ENCODE assay signal across 8 cellular contexts in genomic region chr1:212034516-212035122, GRCh38. TPM values are rescaled to one million over a fixed set of nuclear protein-coding genes. Genes with fewer than 3 reads are reported as not detected.
A peak's percentile ranks its signal among the peaks of the same experiment; 100 is the strongest.
DNase-seq lines count a peak whose midpoint lies in the region; ATAC-seq and TF ChIP-seq lines count a peak whose summit lies in the region.

No MANE protein-coding gene starts in this region.

- WGBS in hepatocyte (ENCODE audit: low lambda C conversion rate, missing lambda C conversion rate): 8% methylated on average over 13 of the region's 13 CpGs
- WGBS in spleen, 5 donors: 4 to 9% (median 6%) methylated on average over 13 of the region's 13 CpGs

- H3K79me2 ChIP-seq in hepatocyte: peaks cover 68% of the 10 kb centered on the region

- TF ChIP-seq POLR2A in spleen (IDR thresholded peaks at IDR 0.05): no peak

- H3K27ac Mint-ChIP-seq in activated CD8-positive, alpha-beta T cell treated with anti-CD3 and anti-CD28 coated beads for 36 hours: peak overlapping the region; percentile 100

- H3K4me2 ChIP-seq in hepatocyte: peak overlapping the region; percentile 78

- H3K9me2 ChIP-seq in hepatocyte (replicated peaks; ENCODE audit: insufficient read depth): no peaks in the 10 kb centered on the region

- peak overlapping the region; percentile 26 for H2AFZ ChIP-seq in hepatocyte

- peaks cover 52% of the 10 kb centered on the region for H3K4me1 Mint-ChIP-seq in activated CD8-positive, alpha-beta T cell treated with anti-CD3 and anti-CD28 coated beads for 36 hours (ENCODE audit: low read depth)

- H3K4me1 ChIP-seq in hepatocyte (ENCODE audit: insufficient read depth): peaks cover 16% of the 10 kb centered on the region
- peaks cover 18 to 76% (median 49%) of the 10 kb centered on the region in 6 donors for H3K4me1 ChIP-seq in spleen

- POLR2A ChIA-PET in activated CD8-positive, alpha-beta T cell treated with anti-CD3 and anti-CD28 coated beads for 36 hours (lab: Charles Lee): interaction anchor here (0.6 to 3.1 kb wide), 17 partner anchors 10 to 333 kb away, joined by 3 to 13 read pairs (median 4); no protein-coding TSS in a partner anchor

- CTCF ChIA-PET in activated CD8-positive, alpha-beta T cell treated with anti-CD3 and anti-CD28 coated beads for 36 hours (lab: Charles Lee): interaction anchor here (0.6 to 8.2 kb wide), 39 partner anchors 10 to 749 kb away, joined by 3 to 97 read pairs (median 7); partner anchors contain the start of genes NEK2 and PPP2R5A

- no peaks in the 10 kb centered on the region for H4K20me1 ChIP-seq in hepatocyte (ENCODE audit: insufficient read depth, poor library complexity, severe bottlenecking)

- H3K4me3 Mint-ChIP-seq in activated CD8-positive, alpha-beta T cell treated with anti-CD3 and anti-CD28 coated beads for 36 hours: peak overlapping the region; percentile 97

- H3K27me3 ChIP-seq in hepatocyte: no peaks in the 10 kb centered on the region
- H3K27me3 ChIP-seq in spleen (replicated peaks in 1 of 7): no peaks in the 10 kb centered on the region

- no peak for TF ChIP-seq CTCF in activated CD8-positive, alpha-beta T cell treated with anti-CD3 and anti-CD28 coated beads for 36 hours (IDR thresholded peaks at IDR 0.05)
- TF ChIP-seq CTCF in hepatocyte (IDR thresholded peaks at IDR 0.05; ENCODE audit: poor library complexity) (no peak), spleen (IDR thresholded peaks at IDR 0.05 in 8 of 11, conservative IDR thresholded peaks at IDR 0.05 in 3 of 11) (no peak)

- peaks cover 1% of the 10 kb centered on the region for H3K27me3 Mint-ChIP-seq in activated CD8-positive, alpha-beta T cell treated with anti-CD3 and anti-CD28 coated beads for 36 hours

- H3K36me3 Mint-ChIP-seq in activated CD8-positive, alpha-beta T cell treated with anti-CD3 and anti-CD28 coated beads for 36 hours (ENCODE audit: low read depth): peaks cover 56% of the 10 kb centered on the region

- peak overlapping the region; percentile 32 for H3K4me3 ChIP-seq in hepatocyte
- peak overlapping the region; percentile 47 to 77 (median 65) for H3K4me3 ChIP-seq in spleen

- no peaks in the 10 kb centered on the region for H3K9me3 Mint-ChIP-seq in activated CD8-positive, alpha-beta T cell treated with anti-CD3 and anti-CD28 coated beads for 36 hours

- intact Hi-C loops in activated CD8-positive, alpha-beta T cell treated with anti-CD3 and anti-CD28 coated beads for 36 hours (cut with micrococcal nuclease): loop anchor here (2.0 to 10.0 kb wide), 4 partner anchors 100 to 354 kb away; partner anchors contain the start of gene LPGAT1
- intact Hi-C loops in spleen (cut with DNase I; ENCODE audit: low total_unique reads): loop anchor here (10.0 kb wide), 2 partner anchors 200 to 360 kb away; partner anchors contain the start of genes LPGAT1 and NEK2

- ATAC-seq in GM18867 (IDR thresholded peaks at IDR 0.05; ENCODE audit: unreplicated experiment) (peak; percentile 8), HG02852 (IDR thresholded peaks at IDR 0.05; ENCODE audit: unreplicated experiment) (peak; percentile 1)
- ATAC-seq in activated CD8-positive, alpha-beta T cell treated with anti-CD3 and anti-CD28 coated beads for 36 hours: no peak

- no peaks in the 10 kb centered on the region for H3K36me3 ChIP-seq in hepatocyte (replicated peaks; ENCODE audit: insufficient read depth, low read depth)
- no peaks in the 10 kb centered on the region for H3K36me3 ChIP-seq in spleen

- no peak for DNase-seq in activated CD8-positive, alpha-beta T cell treated with anti-CD3 and anti-CD28 coated beads for 36 hours
- DNase-seq in hepatocyte (ENCODE audit: low spot score): no peak
- DNase-seq in spleen: no peak
- DNase-seq in midbrain (lab: John Stamatoyannopoulos, UW): no peak
- DNase-seq in SHP77 treated with DMSO at 0.1 percent for 48 hours (lab: John Stamatoyannopoulos, UW): no peak
- no peak for DNase-seq in HK-2 (ENCODE audit: unreplicated experiment)

- H3K9me3 ChIP-seq in hepatocyte (ENCODE audit: low read depth): no peaks in the 10 kb centered on the region
- H3K9me3 ChIP-seq in spleen: no peaks in the 10 kb centered on the region

- H3K27ac ChIP-seq in hepatocyte: peak overlapping the region; percentile 54
- peak overlapping the region; percentile 83 to 93 (median 90) for H3K27ac ChIP-seq in spleen

RNA-seq across cellular contexts. Expression of gene INTS7, which starts 0.7 kb away (rescaled TPM):
- 10 to 100 TPM; 23.2 to 25.4 TPM for total RNA-seq in activated CD8-positive, alpha-beta T cell treated with anti-CD3 and anti-CD28 coated beads for 36 hours
- total RNA-seq in hepatocyte: 15.5 and 18.4 TPM in 2 replicates
- 11.8 and 14.6 TPM in 2 replicates for polyA plus RNA-seq in hepatocyte
- total RNA-seq in spleen: 10 to 100 TPM; 11.1 to 16.5 (median 14.8) TPM
- 1 to 10 TPM; 5.4 to 6.3 (median 6.0) TPM for polyA plus RNA-seq in spleen

RNA-seq across cellular contexts. Expression of gene DTL, which starts 0.9 kb away (rescaled TPM):
- total RNA-seq in activated CD8-positive, alpha-beta T cell treated with anti-CD3 and anti-CD28 coated beads for 36 hours: 10 to 100 TPM; 92.0 to 95.9 TPM
- total RNA-seq in hepatocyte (5.7 and 6.7 TPM in 2 replicates), spleen (10 to 100 TPM in 5 of 7 donors, 1 to 10 TPM in 2; 5.8 to 15.7 (median 12.5) TPM)
- polyA plus RNA-seq in hepatocyte (1.2 and 3.1 TPM in 2 replicates), spleen (1 to 10 TPM in 2 of 3 donors, under 1 TPM in 1; 0.76 to 3.6 (median 2.3) TPM)

Comparison
In these comparisons a context has a peak if more than half of its experiments do, and no peak if none do; other contexts are left out.
1. RNA of gene DTL, which starts 0.9 kb away (total RNA-seq): 92.0 to 95.9 TPM in activated CD8-positive, alpha-beta T cell treated with anti-CD3 and anti-CD28 coated beads for 36 hours; 5.8 to 15.7 TPM in spleen and 5.7 to 6.7 TPM in hepatocyte; every median in the first group is over 4 times any median in the second.